Comparison of ENCODE assay signal across 12 cellular contexts in genomic region chr11:12761029-12761428, GRCh38.
DNase-seq lines count a peak whose midpoint lies in the region; TF ChIP-seq lines count a peak whose summit lies in the region.
"Had no signal": no experiment of that assay in that cellular context is flagged by ENCODE, and none has a peak within 500 bp of the region (broad histone marks: within the 10 kb centered on the region; RNA-seq: fewer than 3 reads in every experiment).

No MANE protein-coding gene starts in this region.

- H3K36me3 Mint-ChIP-seq in progenitor cell of endocrine pancreas (ENCODE audit: insufficient read depth) = peaks cover 7% of the 10 kb centered on the region

- no peaks in the 10 kb centered on the region for H3K27me3 ChIP-seq in GM06990 (replicated peaks; ENCODE audit: control insufficient read depth, insufficient read depth, low read length)

- peaks cover 24% of the 10 kb centered on the region for H3K4me1 Mint-ChIP-seq in progenitor cell of endocrine pancreas (ENCODE audit: low read depth)

- no peak overlapping the region for H3K4me3 Mint-ChIP-seq in progenitor cell of endocrine pancreas (ENCODE audit: low read depth)
- H3K4me3 Mint-ChIP-seq: activated T-helper 1 cell treated with anti-CD3 and anti-CD28 coated beads, Interleukin-12 subunit alpha, Interleukin-12 subunit beta, Interleukin-2, Interleukin-4 antibody, amounts not matched to agents 30 ng/mL and 10 ng/mL and 1 ng/mL, durations not matched to agents 14 hours and 24 hours and 36 hours had no signal

- no peaks in the 10 kb centered on the region for H3K9me3 Mint-ChIP-seq in progenitor cell of endocrine pancreas (ENCODE audit: low read depth)
- H3K9me3 Mint-ChIP-seq: activated T-helper 1 cell treated with anti-CD3 and anti-CD28 coated beads, Interleukin-12 subunit alpha, Interleukin-12 subunit beta, Interleukin-2, Interleukin-4 antibody, amounts not matched to agents 30 ng/mL and 10 ng/mL and 1 ng/mL, durations not matched to agents 14 hours and 24 hours and 36 hours had no signal

- H3K27ac Mint-ChIP-seq in progenitor cell of endocrine pancreas = no peak overlapping the region
- H3K27ac Mint-ChIP-seq: activated T-helper 1 cell treated with anti-CD3 and anti-CD28 coated beads, Interleukin-12 subunit alpha, Interleukin-12 subunit beta, Interleukin-2, Interleukin-4 antibody, amounts not matched to agents 30 ng/mL and 10 ng/mL and 1 ng/mL, durations not matched to agents 14 hours and 24 hours and 36 hours had no signal

- H3K27me3 Mint-ChIP-seq in progenitor cell of endocrine pancreas = no peaks in the 10 kb centered on the region

- H3K4me3 ChIP-seq in GM06990 (replicated peaks; ENCODE audit: low read depth, low read length) (no peak overlapping the region), choroid plexus epithelial cell (ENCODE audit: low read depth, low read length) (no peak overlapping the region)

- DNase-seq in GM06990 (ENCODE audit: extremely low read depth, insufficient read length) (no peak), LoVo (ENCODE audit: low spot score) (peak; percentile 18), choroid plexus epithelial cell (ENCODE audit: low read depth) (peak; percentile 74), progenitor cell of endocrine pancreas (ENCODE audit: low spot score, unreplicated experiment) (no peak), cerebellar cortex (ENCODE audit: low spot score) (no peak), dedifferentiated amniotic fluid mesenchymal stem cell (ENCODE audit: extremely low spot score) (no peak)
- DNase-seq in activated naive CD4-positive, alpha-beta T cell treated with Interleukin-2 at 50 U/mL for 16 hours = no peak
- DNase-seq: activated CD4-positive, alpha-beta T cell treated with anti-CD3 and anti-CD28 coated beads for 1 hour; GOT3; NCI-H2227 treated with DMSO at 0.1 percent for 48 hours; SHP77 treated with DMSO at 0.1 percent for 48 hours had no signal

- H3K36me3 ChIP-seq in GM06990 (ENCODE audit: control insufficient read depth, insufficient read depth, low read length) = no peaks in the 10 kb centered on the region

- TF ChIP-seq CTCF in GM06990 (IDR thresholded peaks at IDR 0.05; ENCODE audit: insufficient read depth, low read length, poor library complexity, severe bottlenecking) = peak; percentile 15
- peak; percentile 75 for TF ChIP-seq CTCF in choroid plexus epithelial cell (conservative IDR thresholded peaks at IDR 0.05; ENCODE audit: low read depth, low read length)
- TF ChIP-seq CTCF in progenitor cell of endocrine pancreas (IDR thresholded peaks at IDR 0.05; ENCODE audit: unreplicated experiment) = peak; percentile 44

Comparison
In these comparisons a context has a peak if more than half of its experiments do, and no peak if none do; other contexts are left out.
1. DNase-seq: peak in LoVo (single experiment) and choroid plexus epithelial cell (single experiment); none in GM06990 (single experiment), progenitor cell of endocrine pancreas (single experiment), cerebellar cortex (single experiment), dedifferentiated amniotic fluid mesenchymal stem cell (single experiment) and activated naive CD4-positive, alpha-beta T cell treated with Interleukin-2 at 50 U/mL for 16 hours (single experiment).
2. CTCF ChIP-seq: peak in every context shown above with its lines; median percentile 75 in choroid plexus epithelial cell; 44 in progenitor cell of endocrine pancreas; 15 in GM06990.